9 cellular contexts compared by ENCODE assay signal in genomic region chr17:50903604-50904521, GRCh38. TPM values are rescaled to one million over a fixed set of nuclear protein-coding genes. Genes with fewer than 3 reads are reported as not detected.
DNase-seq lines count a peak whose midpoint lies in the region; ATAC-seq and TF ChIP-seq lines count a peak whose summit lies in the region.
"Had no signal": no experiment of that assay in that cellular context is flagged by ENCODE, and none has a peak within 500 bp of the region (broad histone marks: within the 10 kb centered on the region; RNA-seq: fewer than 3 reads in every experiment).

No MANE protein-coding gene starts in this region.

- H3K4me2 ChIP-seq in parathyroid adenoma (ENCODE audit: low read length): no peak overlapping the region

- no peaks in the 10 kb centered on the region for H3K36me3 ChIP-seq in Peyer's patch
- no peaks in the 10 kb centered on the region for H3K36me3 ChIP-seq in duodenal mucosa (ENCODE audit: control insufficient read depth in 1 of 2, insufficient read depth in 2 of 2, low read length in 2 of 2)
- H3K36me3 ChIP-seq in parathyroid adenoma (ENCODE audit: control insufficient read depth, insufficient read depth, low read length): no peaks in the 10 kb centered on the region
- H3K36me3 ChIP-seq: neutrophil had no signal

- H3K27ac ChIP-seq in Peyer's patch: peak overlapping the region; percentile 56 to 93 (median 76)
- peak overlapping the region; percentile 88 for H3K27ac ChIP-seq in duodenal mucosa (ENCODE audit: low read depth, low read length)
- H3K27ac ChIP-seq in parathyroid adenoma: peak overlapping the region; percentile 94
- H3K27ac ChIP-seq: neutrophil had no signal

- DNase-seq in Peyer's patch: no peak
- DNase-seq in OCI-M2 (lab: John Stamatoyannopoulos, UW; ENCODE audit: unreplicated experiment): no peak
- DNase-seq in HK-2 (ENCODE audit: unreplicated experiment): no peak
- no peak for DNase-seq in ureter (ENCODE audit: low spot score)

- H3K79me2 ChIP-seq in parathyroid adenoma: peaks cover 8% of the 10 kb centered on the region

- peak; percentile 61 for ATAC-seq in GM19351 (IDR thresholded peaks at IDR 0.05; ENCODE audit: unreplicated experiment)
- no peak for ATAC-seq in HG03520 (IDR thresholded peaks at IDR 0.05; ENCODE audit: unreplicated experiment)

- H3K4me1 ChIP-seq in Peyer's patch: peaks cover 0 to 25% (median 8%) of the 10 kb centered on the region in 4 donors
- H3K4me1 ChIP-seq in duodenal mucosa (ENCODE audit: control insufficient read depth in 1 of 2, insufficient read depth in 2 of 2, low read length in 2 of 2): peaks cover 28 to 33% of the 10 kb centered on the region in 2 donors
- H3K4me1 ChIP-seq in parathyroid adenoma: peaks cover 86% of the 10 kb centered on the region

- peak overlapping the region; percentile 77 for H2AFZ ChIP-seq in parathyroid adenoma

- H3K9ac ChIP-seq in duodenal mucosa (ENCODE audit: low read depth in 1 of 2, low read length in 2 of 2) (peak overlapping the region; percentile 51 to 58), parathyroid adenoma (no peak overlapping the region)

- H3K9me3 ChIP-seq in Peyer's patch (no peaks in the 10 kb centered on the region), duodenal mucosa (ENCODE audit: control insufficient read depth in 1 of 2, low read length in 2 of 2) (no peaks in the 10 kb centered on the region), parathyroid adenoma (ENCODE audit: control insufficient read depth, low read length) (no peaks in the 10 kb centered on the region)
- H3K9me3 ChIP-seq: neutrophil had no signal

- TF ChIP-seq POLR2A in Peyer's patch (IDR thresholded peaks at IDR 0.05): no peak

- no peak for TF ChIP-seq CTCF in Peyer's patch (IDR thresholded peaks at IDR 0.05)
- no peak for TF ChIP-seq CTCF in parathyroid adenoma (IDR thresholded peaks at IDR 0.05)

- H3K4me3 ChIP-seq in Peyer's patch (no peak overlapping the region), duodenal mucosa (ENCODE audit: low read depth in 1 of 2, low read length in 2 of 2) (no peak overlapping the region), parathyroid adenoma (ENCODE audit: low read depth, low read length) (no peak overlapping the region)

- H3K27me3 ChIP-seq in Peyer's patch (no peaks in the 10 kb centered on the region), duodenal mucosa (ENCODE audit: control insufficient read depth in 1 of 2, insufficient read depth in 2 of 2, low read length in 2 of 2) (no peaks in the 10 kb centered on the region), parathyroid adenoma (ENCODE audit: control insufficient read depth, insufficient read depth, low read length) (no peaks in the 10 kb centered on the region)
- H3K27me3 ChIP-seq: neutrophil had no signal

RNA-seq across cellular contexts. Expression of gene TOB1, which starts 37.7 kb away (rescaled TPM):
- total RNA-seq in Peyer's patch (100 to 1,000 TPM in 1 of 4 donors, 10 to 100 TPM in 3; 38.0 to 101 (median 60.6) TPM), ureter (195 TPM)
